Comparison of ENCODE assay signal across 19 cellular contexts in genomic region chr5:103993028-103993427, GRCh38.
"Had no signal": no experiment of that assay in that cellular context is flagged by ENCODE, and none has a peak within 500 bp of the region (broad histone marks: within the 10 kb centered on the region; RNA-seq: fewer than 3 reads in every experiment).

No MANE protein-coding gene starts in this region.

- H3K4me1 ChIP-seq: esophagus muscularis mucosa, foreskin keratinocyte, gastroesophageal sphincter, heart left ventricle, left lung, lower lobe of right lung had no signal

- H3K27ac Mint-ChIP-seq: mesothelial cell of epicardium; naive B cell; naive thymus-derived CD8-positive, alpha-beta T cell had no signal

- H3K27me3 Mint-ChIP-seq: naive B cell; naive thymus-derived CD8-positive, alpha-beta T cell had no signal

- ATAC-seq: foreskin keratinocyte; gastroesophageal sphincter; heart left ventricle; left cardiac atrium; left lung; left ventricle myocardium superior; lower lobe of right lung; mucosa of descending colon; naive thymus-derived CD8-positive, alpha-beta T cell had no signal

- H3K79me2 ChIP-seq: hepatocyte had no signal

- DNase-seq: dermis blood vessel endothelial cell; dorsolateral prefrontal cortex; effector CD4-positive, alpha-beta T cell; effector memory CD4-positive, alpha-beta T cell; foreskin keratinocyte; heart left ventricle; hypothalamus; left cardiac atrium; left lung; left ventricle myocardium superior; lower lobe of right lung; mesenchymal stem cell; mucosa of descending colon; naive B cell; naive thymus-derived CD8-positive, alpha-beta T cell had no signal

- H3K4me2 ChIP-seq: hepatocyte had no signal

- H3K4me1 Mint-ChIP-seq: naive B cell; naive thymus-derived CD8-positive, alpha-beta T cell had no signal

- H3K27ac ChIP-seq: dorsolateral prefrontal cortex, esophagus muscularis mucosa, foreskin keratinocyte, gastroesophageal sphincter, heart left ventricle, hepatocyte, left lung, lower lobe of right lung had no signal

- H3K36me3 ChIP-seq: esophagus muscularis mucosa, gastroesophageal sphincter, heart left ventricle, left lung, lower lobe of right lung had no signal

- H3K9me3 ChIP-seq: esophagus muscularis mucosa, gastroesophageal sphincter, lower lobe of right lung, mucosa of descending colon had no signal

- H3K27me3 ChIP-seq: dorsolateral prefrontal cortex, esophagus muscularis mucosa, foreskin keratinocyte, gastroesophageal sphincter, heart left ventricle, hepatocyte, left lung had no signal

- H3K36me3 Mint-ChIP-seq: mesothelial cell of epicardium; naive B cell; naive thymus-derived CD8-positive, alpha-beta T cell had no signal

- H3K4me3 ChIP-seq: dorsolateral prefrontal cortex, esophagus muscularis mucosa, gastroesophageal sphincter, heart left ventricle, hepatocyte, left lung, lower lobe of right lung, mucosa of descending colon had no signal

- H3K4me3 Mint-ChIP-seq: mesothelial cell of epicardium; naive B cell; naive thymus-derived CD8-positive, alpha-beta T cell had no signal

- H2AFZ ChIP-seq: hepatocyte had no signal
